8 cellular contexts compared by ENCODE assay signal in genomic region chr2:118089015-118089800, GRCh38. TPM values are rescaled to one million over a fixed set of nuclear protein-coding genes. Genes with fewer than 3 reads are reported as not detected.
DNase-seq lines count a peak whose midpoint lies in the region; ATAC-seq and TF ChIP-seq lines count a peak whose summit lies in the region.

No MANE protein-coding gene starts in this region.

- no peak for TF ChIP-seq CTCF in GM13977 (IDR thresholded peaks at IDR 0.05; ENCODE audit: extremely low read depth, insufficient read depth, missing control alignments)
- peak; percentile 44 for TF ChIP-seq CTCF in brain microvascular endothelial cell (IDR thresholded peaks at IDR 0.05; ENCODE audit: low read depth, low read length, missing control alignments)
- TF ChIP-seq CTCF in smooth muscle cell (IDR thresholded peaks at IDR 0.05; ENCODE audit: borderline replicate concordance, insufficient read depth, poor library complexity, severe bottlenecking) = no peak

- peak overlapping the region; percentile 96 for H3K4me2 ChIP-seq in smooth muscle cell

- H3K9me3 ChIP-seq in smooth muscle cell (replicated peaks; ENCODE audit: low read depth) = no peaks in the 10 kb centered on the region

- H2AFZ ChIP-seq in ACC112 (ENCODE audit: low read length, unreplicated experiment) (peak overlapping the region; percentile 80), smooth muscle cell (ENCODE audit: low read depth) (peak overlapping the region; percentile 89)

- in situ Hi-C loops in GM13977 (cut with MboI; ENCODE audit: low pct_unique_long_range_greater_than_20kb, low sequenced_read_pairs, unreplicated experiment) (no loop called here), brain microvascular endothelial cell (cut with HindIII; ENCODE audit: low pct_ligation_motif_present, low sequenced_read_pairs) (no loop called here)

- DNase-seq in GM13977 (ENCODE audit: low spot score) (peak; percentile 10), RKO (ENCODE audit: low spot score) (peak; percentile 78), brain microvascular endothelial cell (peak; percentile 47), iris pigment epithelial cell (ENCODE audit: low read depth) (peak; percentile 66), smooth muscle cell (lab: John Stamatoyannopoulos, UW; ENCODE audit: unreplicated experiment) (no peak)

- H3K36me3 ChIP-seq in ACC112 (ENCODE audit: insufficient read depth, low read length) (no peaks in the 10 kb centered on the region), brain microvascular endothelial cell (replicated peaks) (no peaks in the 10 kb centered on the region), smooth muscle cell (ENCODE audit: low read depth) (no peaks in the 10 kb centered on the region)

- peak overlapping the region; percentile 60 for H3K9ac ChIP-seq in smooth muscle cell (ENCODE audit: low read depth)

- H3K4me1 ChIP-seq in ACC112 (ENCODE audit: control insufficient read depth, insufficient read depth, low read length, unreplicated experiment) (peaks cover 21% of the 10 kb centered on the region), smooth muscle cell (ENCODE audit: low read depth) (peaks cover 26% of the 10 kb centered on the region)

- ATAC-seq in HG03025 (IDR thresholded peaks at IDR 0.05; ENCODE audit: low FRiP score, unreplicated experiment) (peak; percentile 36), HG02970 (IDR thresholded peaks at IDR 0.05; ENCODE audit: low FRiP score, unreplicated experiment) (no peak)

- peak overlapping the region; percentile 59 for H3K27ac ChIP-seq in ACC112 (ENCODE audit: low read depth, low read length)
- peak overlapping the region; percentile 26 for H3K27ac ChIP-seq in brain microvascular endothelial cell
- peak overlapping the region; percentile 87 for H3K27ac ChIP-seq in smooth muscle cell (ENCODE audit: low read depth)

- H4K20me1 ChIP-seq in smooth muscle cell (ENCODE audit: low read depth) = peaks cover 34% of the 10 kb centered on the region

- peaks cover 11% of the 10 kb centered on the region for H3F3A ChIP-seq in smooth muscle cell (ENCODE audit: low read depth)

- H3K27me3 ChIP-seq in ACC112 (ENCODE audit: insufficient read depth, low read length) = peaks cover 13% of the 10 kb centered on the region
- no peaks in the 10 kb centered on the region for H3K27me3 ChIP-seq in brain microvascular endothelial cell (replicated peaks)
- no peaks in the 10 kb centered on the region for H3K27me3 ChIP-seq in smooth muscle cell (ENCODE audit: low read depth)

- H3K4me3 ChIP-seq in ACC112 (ENCODE audit: low read depth, low read length) = peak overlapping the region; percentile 99
- H3K4me3 ChIP-seq in brain microvascular endothelial cell (ENCODE audit: low read depth, low read length) = peak overlapping the region; percentile 87
- peak overlapping the region; percentile 75 for H3K4me3 ChIP-seq in smooth muscle cell

- H3K79me2 ChIP-seq in ACC112 (ENCODE audit: control insufficient read depth, insufficient read depth, low read length, unreplicated experiment) (peaks cover 46% of the 10 kb centered on the region), smooth muscle cell (ENCODE audit: low read depth) (peaks cover 46% of the 10 kb centered on the region)

- 5% methylated on average over 12 of the region's 12 CpGs for WGBS in smooth muscle cell (ENCODE audit: low lambda C conversion rate)

RNA-seq across cellular contexts. Expression of gene INSIG2, which starts 0.9 kb away (rescaled TPM):
- 51.6 and 71.1 TPM in 2 replicates for total RNA-seq in smooth muscle cell
- polyA plus RNA-seq in smooth muscle cell = 73.1 and 85.6 TPM in 2 replicates

Comparison
In these comparisons a context has a peak if more than half of its experiments do, and no peak if none do; other contexts are left out.
1. H3K27ac ChIP-seq: peak in every context shown above with its lines; median percentile 87 in smooth muscle cell; 59 in ACC112; 26 in brain microvascular endothelial cell.